23 cellular contexts compared by ENCODE assay signal in genomic region chr4:18180892-18181291, GRCh38.
DNase-seq lines count a peak whose midpoint lies in the region; ATAC-seq and TF ChIP-seq lines count a peak whose summit lies in the region.
"Had no signal": no experiment of that assay in that cellular context is flagged by ENCODE, and none has a peak within 500 bp of the region (broad histone marks: within the 10 kb centered on the region; RNA-seq: fewer than 3 reads in every experiment).

No MANE protein-coding gene starts in this region.

- H3K27me3 Mint-ChIP-seq in type B pancreatic cell: peaks cover 3% of the 10 kb centered on the region

- H3K4me1 Mint-ChIP-seq in type B pancreatic cell (ENCODE audit: unreplicated experiment): no peaks in the 10 kb centered on the region
- H3K4me1 Mint-ChIP-seq: CD4-positive, CD25-positive, alpha-beta regulatory T cell; IgD-negative memory B cell; T-helper 17 cell had no signal

- no peak for TF ChIP-seq CTCF in type B pancreatic cell (conservative IDR thresholded peaks at IDR 0.05)

- peaks cover 4% of the 10 kb centered on the region for H3K9me3 Mint-ChIP-seq in type B pancreatic cell

- H3K27ac Mint-ChIP-seq in type B pancreatic cell: no peak overlapping the region
- H3K27ac Mint-ChIP-seq: CD4-positive, CD25-positive, alpha-beta regulatory T cell; IgD-negative memory B cell; T-helper 17 cell had no signal

- ATAC-seq in GM18861 (IDR thresholded peaks at IDR 0.05; ENCODE audit: unreplicated experiment) (peak; percentile 72), HG02588 (IDR thresholded peaks at IDR 0.05; ENCODE audit: unreplicated experiment) (peak; percentile 69), HG02981 (IDR thresholded peaks at IDR 0.05; ENCODE audit: unreplicated experiment) (peak; percentile 67), GM21423 (IDR thresholded peaks at IDR 0.05; ENCODE audit: unreplicated experiment) (no peak)
- ATAC-seq: GM12878, Right ventricle myocardium inferior, T-helper 17 cell had no signal

- DNase-seq in renal cortical epithelial cell (ENCODE audit: low read depth) (peak; percentile 6), type B pancreatic cell (ENCODE audit: extremely low spot score, unreplicated experiment) (no peak), globus pallidus (ENCODE audit: low spot score) (no peak)
- DNase-seq: BE2C; Caco-2; CD4-positive, CD25-positive, alpha-beta regulatory T cell; GF-D8; Kasumi-1; MG63; NCI-H1048; NCI-H1436 treated with DMSO at 0.1 percent for 48 hours; NCI-H2029 treated with DMSO at 0.1 percent for 48 hours; NCI-H2171 treated with DMSO at 0.1 percent for 48 hours; NCI-H446; NCI-H526 treated with DMSO at 0.1 percent for 48 hours; T-helper 17 cell had no signal

- no peak overlapping the region for H3K4me3 Mint-ChIP-seq in type B pancreatic cell
- H3K4me3 Mint-ChIP-seq: CD4-positive, CD25-positive, alpha-beta regulatory T cell; IgD-negative memory B cell; T-helper 17 cell had no signal

- no peaks in the 10 kb centered on the region for H3K36me3 Mint-ChIP-seq in type B pancreatic cell
- H3K36me3 Mint-ChIP-seq: CD4-positive, CD25-positive, alpha-beta regulatory T cell; IgD-negative memory B cell had no signal
